ENCODE assay signal across 8 cellular contexts in genomic region chr2:150911766-150912280, GRCh38.
DNase-seq lines count a peak whose midpoint lies in the region; ATAC-seq and TF ChIP-seq lines count a peak whose summit lies in the region.

No MANE protein-coding gene starts in this region.

- H3K27me3 Mint-ChIP-seq in HFFc6 (ENCODE audit: insufficient read depth) = peaks cover 2% of the 10 kb centered on the region; the same call in 1 of the 2 replicates
- no peaks in the 10 kb centered on the region for H3K27me3 Mint-ChIP-seq in natural killer cell treated with Interleukin-12 subunit alpha and Interleukin-12 subunit beta and Interleukin-15 and Interleukin-18, amount 100 ng/mL, for 72 hours

- peak overlapping the region; percentile 82 for H3K4me3 Mint-ChIP-seq in HFFc6
- H3K4me3 Mint-ChIP-seq in natural killer cell treated with Interleukin-12 subunit alpha and Interleukin-12 subunit beta and Interleukin-15 and Interleukin-18, amount 100 ng/mL, for 72 hours = no peak overlapping the region

- ATAC-seq in natural killer cell treated with Interleukin-12 subunit alpha and Interleukin-12 subunit beta and Interleukin-15 and Interleukin-18, amount 100 ng/mL, for 72 hours = no peak
- no peak for ATAC-seq in HG03460 (IDR thresholded peaks at IDR 0.05; ENCODE audit: unreplicated experiment)

- peak overlapping the region; percentile 93 for H3K27ac Mint-ChIP-seq in HFFc6
- no peak overlapping the region for H3K27ac Mint-ChIP-seq in natural killer cell treated with Interleukin-12 subunit alpha and Interleukin-12 subunit beta and Interleukin-15 and Interleukin-18, amount 100 ng/mL, for 72 hours

- H3K4me1 Mint-ChIP-seq in HFFc6 (ENCODE audit: low read depth) = peaks cover 32% of the 10 kb centered on the region
- H3K4me1 Mint-ChIP-seq in natural killer cell treated with Interleukin-12 subunit alpha and Interleukin-12 subunit beta and Interleukin-15 and Interleukin-18, amount 100 ng/mL, for 72 hours (ENCODE audit: low read depth in 2 of 2) = no peaks in the 10 kb centered on the region

- peak overlapping the region in 5 of 8 donors; percentile 5 to 56 (median 47) for H3K27ac ChIP-seq in spleen

- WGBS in spleen, 5 donors = 23 to 57% (median 33%) methylated on average over 9 of the region's 9 CpGs

- H3K36me3 Mint-ChIP-seq in HFFc6 (ENCODE audit: low read depth) = no peaks in the 10 kb centered on the region
- H3K36me3 Mint-ChIP-seq in natural killer cell treated with Interleukin-12 subunit alpha and Interleukin-12 subunit beta and Interleukin-15 and Interleukin-18, amount 100 ng/mL, for 72 hours = no peaks in the 10 kb centered on the region

- no peaks in the 10 kb centered on the region for H3K9me3 Mint-ChIP-seq in HFFc6
- peaks cover 3% of the 10 kb centered on the region for H3K9me3 Mint-ChIP-seq in natural killer cell treated with Interleukin-12 subunit alpha and Interleukin-12 subunit beta and Interleukin-15 and Interleukin-18, amount 100 ng/mL, for 72 hours

- peak; percentile 66 for TF ChIP-seq CTCF in HFFc6 (IDR thresholded peaks at IDR 0.05)
- TF ChIP-seq CTCF in WI38 (IDR thresholded peaks at IDR 0.05; ENCODE audit: low read depth, low read length) = no peak
- TF ChIP-seq CTCF in spleen (IDR thresholded peaks at IDR 0.05 in 8 of 11, conservative IDR thresholded peaks at IDR 0.05 in 3 of 11) = peak in 1 of 11 experiments; percentile 11

- no peaks in the 10 kb centered on the region for H3K27me3 ChIP-seq in spleen (replicated peaks in 1 of 7)

- no peaks in the 10 kb centered on the region for H3K9me3 ChIP-seq in spleen

- H3K36me3 ChIP-seq in spleen = no peaks in the 10 kb centered on the region

- no peaks in the 10 kb centered on the region for H3K4me1 ChIP-seq in spleen

- intact Hi-C loops in spleen (cut with DNase I; ENCODE audit: low total_unique reads) = no loop called here

- H3K4me3 ChIP-seq in WI38 (ENCODE audit: low read depth, low read length) (peak overlapping the region; percentile 41), spleen (no peak overlapping the region)

- no peak for TF ChIP-seq POLR2A in spleen (IDR thresholded peaks at IDR 0.05)

- peak; percentile 85 for DNase-seq in HFFc6
- peak; percentile 40 for DNase-seq in hepatic stellate cell (ENCODE audit: low spot score)
- no peak for DNase-seq in spleen
- DNase-seq in stimulated activated naive CD4-positive, alpha-beta T cell treated with Interleukin-2 at 50 U/mL for 16 hours (lab: John Stamatoyannopoulos, UW) = no peak
- no peak for DNase-seq in natural killer cell treated with Interleukin-12 subunit alpha and Interleukin-12 subunit beta and Interleukin-15 and Interleukin-18, amount 100 ng/mL, for 72 hours (ENCODE audit: low spot score)
- no peak for DNase-seq in anterior cingulate cortex (lab: John Stamatoyannopoulos, UW)

Comparison
In these comparisons a context has a peak if more than half of its experiments do, and no peak if none do; other contexts are left out.
1. DNase-seq: peak in HFFc6 (single experiment) and hepatic stellate cell (single experiment); none in spleen (single experiment), stimulated activated naive CD4-positive, alpha-beta T cell treated with Interleukin-2 at 50 U/mL for 16 hours (single experiment), natural killer cell treated with Interleukin-12 subunit alpha and Interleukin-12 subunit beta and Interleukin-15 and Interleukin-18, amount 100 ng/mL, for 72 hours (single experiment) and anterior cingulate cortex (0 of 58).